1 cellular context compared by ENCODE assay signal in genomic region chr1:33265780-33266605, GRCh38.
TF ChIP-seq lines count a peak whose summit lies in the region.

No MANE protein-coding gene starts in this region.

TF ChIP-seq in HepG2, 621 proteins besides CTCF, POLR2A, EP300 and RAD21:
- TF ChIP-seq PITX1 (CRISPR knock-in tag; IDR thresholded peaks at IDR 0.05) (peak; percentile 48; the same call in 1 of the 2 replicates), ZMYM3 (CRISPR knock-in tag; IDR thresholded peaks at IDR 0.05) (peak; percentile 84), NR2F1 (CRISPR knock-in tag; IDR thresholded peaks at IDR 0.05) (no peak), PAXIP1 (CRISPR knock-in tag; conservative IDR thresholded peaks at IDR 0.05) (0 out of 2 replicates have a peak, but pooled peaks have one; percentile 24), CAMTA2 (CRISPR knock-in tag; IDR thresholded peaks at IDR 0.05; ENCODE audit: borderline replicate concordance) (no peak), HNF4A (CRISPR knock-in tag; IDR thresholded peaks at IDR 0.05) (peak; percentile 34; the same call in 1 of the 2 replicates), KLF12 (CRISPR knock-in tag; IDR thresholded peaks at IDR 0.05; ENCODE audit: borderline replicate concordance) (no peak), ZNF687 (CRISPR knock-in tag; IDR thresholded peaks at IDR 0.05) (peak; percentile 28), ZBTB7A (CRISPR knock-in tag; IDR thresholded peaks at IDR 0.05) (peak; percentile 69; the same call in 1 of the 2 replicates), ZSCAN25 (CRISPR knock-in tag; IDR thresholded peaks at IDR 0.05) (0 out of 2 replicates have a peak, but pooled peaks have one; percentile 38)
